ENCODE assay signal across 1 cellular context in genomic region chr19:19320362-19321142, GRCh38.
TF ChIP-seq lines count a peak whose summit lies in the region.

A gene with protein sequence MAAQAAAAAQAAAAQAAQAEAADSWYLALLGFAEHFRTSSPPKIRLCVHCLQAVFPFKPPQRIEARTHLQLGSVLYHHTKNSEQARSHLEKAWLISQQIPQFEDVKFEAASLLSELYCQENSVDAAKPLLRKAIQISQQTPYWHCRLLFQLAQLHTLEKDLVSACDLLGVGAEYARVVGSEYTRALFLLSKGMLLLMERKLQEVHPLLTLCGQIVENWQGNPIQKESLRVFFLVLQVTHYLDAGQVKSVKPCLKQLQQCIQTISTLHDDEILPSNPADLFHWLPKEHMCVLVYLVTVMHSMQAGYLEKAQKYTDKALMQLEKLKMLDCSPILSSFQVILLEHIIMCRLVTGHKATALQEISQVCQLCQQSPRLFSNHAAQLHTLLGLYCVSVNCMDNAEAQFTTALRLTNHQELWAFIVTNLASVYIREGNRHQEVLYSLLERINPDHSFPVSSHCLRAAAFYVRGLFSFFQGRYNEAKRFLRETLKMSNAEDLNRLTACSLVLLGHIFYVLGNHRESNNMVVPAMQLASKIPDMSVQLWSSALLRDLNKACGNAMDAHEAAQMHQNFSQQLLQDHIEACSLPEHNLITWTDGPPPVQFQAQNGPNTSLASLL (plus strand): TSS chr19:19320829. CDS start chr19:19320860, 31 bp downstream.
Gene SUGP1 (minus strand): TSS chr19:19320509. CDS start chr19:19320496, 13 bp downstream.

TF ChIP-seq in HepG2, 621 proteins besides CTCF, POLR2A, EP300 and RAD21 (continued from another document and continues in another):
- TF ChIP-seq AHDC1 (CRISPR knock-in tag; IDR thresholded peaks at IDR 0.05; ENCODE audit: borderline replicate concordance) (no peak), BHLHE40 (IDR thresholded peaks at IDR 0.05; ENCODE audit: low read length) (no peak), HDAC6 (IDR thresholded peaks at IDR 0.05; ENCODE audit: low read depth, low read length) (no peak), MIER3 (CRISPR knock-in tag; IDR thresholded peaks at IDR 0.05; ENCODE audit: borderline replicate concordance) (no peak), SALL1 (CRISPR knock-in tag; IDR thresholded peaks at IDR 0.05) (peak; percentile 49; the same call in 1 of the 2 replicates), ZNF660 (CRISPR knock-in tag; IDR thresholded peaks at IDR 0.05; ENCODE audit: borderline replicate concordance, low read depth) (no peak), BCL6 (CRISPR knock-in tag; IDR thresholded peaks at IDR 0.05) (no peak), SOX13 (IDR thresholded peaks at IDR 0.05) (no peak), SOX13 (CRISPR knock-in tag; conservative IDR thresholded peaks at IDR 0.05 in 1 of 2, IDR thresholded peaks at IDR 0.05 in 1 of 2) (no peak), RARG (CRISPR knock-in tag; IDR thresholded peaks at IDR 0.05; ENCODE audit: low read depth) (no peak), SKI (IDR thresholded peaks at IDR 0.05; ENCODE audit: partially characterized antibody) (no peak), PREB (CRISPR knock-in tag; IDR thresholded peaks at IDR 0.05) (no peak), DZIP1 (CRISPR knock-in tag; IDR thresholded peaks at IDR 0.05) (peak; percentile 69; the same call in 1 of the 2 replicates), MTERF4 (CRISPR knock-in tag; IDR thresholded peaks at IDR 0.05) (no peak), SMYD3 (CRISPR knock-in tag; IDR thresholded peaks at IDR 0.05) (0 out of 2 replicates have a peak, but pooled peaks have one; percentile 25), MEIS2 (CRISPR knock-in tag; IDR thresholded peaks at IDR 0.05) (0 out of 2 replicates have a peak, but pooled peaks have one; percentile 67), ZNF335 (CRISPR knock-in tag; IDR thresholded peaks at IDR 0.05) (0 out of 2 replicates have a peak, but pooled peaks have one; percentile 56), TFDP1 (CRISPR knock-in tag; IDR thresholded peaks at IDR 0.05; ENCODE audit: borderline replicate concordance) (no peak), ZNF670 (CRISPR knock-in tag; IDR thresholded peaks at IDR 0.05; ENCODE audit: borderline replicate concordance) (peak; percentile 56; the same call in 1 of the 2 replicates), SP5 (CRISPR knock-in tag; IDR thresholded peaks at IDR 0.05; ENCODE audit: borderline replicate concordance, low read depth) (0 out of 2 replicates have a peak, but pooled peaks have one; percentile 9), CEBPG (CRISPR knock-in tag; IDR thresholded peaks at IDR 0.05) (no peak; the same call in 1 of the 2 replicates), ZBTB2 (CRISPR knock-in tag; IDR thresholded peaks at IDR 0.05; ENCODE audit: low read depth) (no peak), RBFOX2 (IDR thresholded peaks at IDR 0.05; ENCODE audit: low read depth, low read length) (peak; percentile 96), HNRNPLL (IDR thresholded peaks at IDR 0.05; ENCODE audit: low read depth, low read length, poor library complexity, severe bottlenecking) (peak; percentile 35), ZFP36 (IDR thresholded peaks at IDR 0.05; ENCODE audit: borderline replicate concordance, low read depth, low read length, partially characterized antibody) (no peak), ELF4 (CRISPR knock-in tag; IDR thresholded peaks at IDR 0.05; ENCODE audit: borderline replicate concordance) (no peak), ZNF382 (CRISPR knock-in tag; IDR thresholded peaks at IDR 0.05; ENCODE audit: borderline replicate concordance) (no peak), HMG20B (CRISPR knock-in tag; conservative IDR thresholded peaks at IDR 0.05) (no peak), MXI1 (IDR thresholded peaks at IDR 0.05; ENCODE audit: borderline replicate concordance, low read depth, low read length) (peak; percentile 80; the same call in 1 of the 3 replicates), TAF1 (CRISPR knock-in tag; IDR thresholded peaks at IDR 0.05) (peak; percentile 95), ONECUT2 (CRISPR knock-in tag; IDR thresholded peaks at IDR 0.05) (no peak), NR1H2 (CRISPR knock-in tag; IDR thresholded peaks at IDR 0.05; ENCODE audit: borderline replicate concordance, low read depth) (no peak), ZNF776 (CRISPR knock-in tag; IDR thresholded peaks at IDR 0.05) (no peak; the same call in 1 of the 2 replicates), SP140L (CRISPR knock-in tag; IDR thresholded peaks at IDR 0.05; ENCODE audit: borderline replicate concordance) (no peak), ZFAT (CRISPR knock-in tag; conservative IDR thresholded peaks at IDR 0.05) (no peak), ZNF17 (CRISPR knock-in tag; IDR thresholded peaks at IDR 0.05) (no peak), CHD2 (IDR thresholded peaks at IDR 0.05; ENCODE audit: low read depth, low read length) (peak; percentile 97)
- TF ChIP-seq, protein P1, sequence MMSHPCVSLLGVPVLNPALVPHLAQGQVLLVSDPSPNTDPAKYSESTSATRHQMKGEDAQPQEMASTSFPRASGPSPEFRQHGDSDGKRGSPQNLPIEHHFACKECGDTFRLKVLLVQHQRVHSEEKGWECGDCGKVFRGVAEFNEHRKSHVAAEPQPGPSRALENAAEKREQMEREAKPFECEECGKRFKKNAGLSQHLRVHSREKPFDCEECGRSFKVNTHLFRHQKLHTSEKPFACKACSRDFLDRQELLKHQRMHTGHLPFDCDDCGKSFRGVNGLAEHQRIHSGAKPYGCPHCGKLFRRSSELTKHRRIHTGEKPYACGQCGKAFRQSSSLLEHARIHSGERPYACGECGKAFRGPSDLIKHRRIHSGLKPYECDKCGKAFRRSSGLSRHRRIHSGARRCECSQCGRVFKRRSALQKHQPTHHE (CRISPR knock-in tag; IDR thresholded peaks at IDR 0.05; ENCODE audit: borderline replicate concordance), result 0 out of 2 replicates have a peak, but pooled peaks have one; percentile 47
- TF ChIP-seq, protein P2, sequence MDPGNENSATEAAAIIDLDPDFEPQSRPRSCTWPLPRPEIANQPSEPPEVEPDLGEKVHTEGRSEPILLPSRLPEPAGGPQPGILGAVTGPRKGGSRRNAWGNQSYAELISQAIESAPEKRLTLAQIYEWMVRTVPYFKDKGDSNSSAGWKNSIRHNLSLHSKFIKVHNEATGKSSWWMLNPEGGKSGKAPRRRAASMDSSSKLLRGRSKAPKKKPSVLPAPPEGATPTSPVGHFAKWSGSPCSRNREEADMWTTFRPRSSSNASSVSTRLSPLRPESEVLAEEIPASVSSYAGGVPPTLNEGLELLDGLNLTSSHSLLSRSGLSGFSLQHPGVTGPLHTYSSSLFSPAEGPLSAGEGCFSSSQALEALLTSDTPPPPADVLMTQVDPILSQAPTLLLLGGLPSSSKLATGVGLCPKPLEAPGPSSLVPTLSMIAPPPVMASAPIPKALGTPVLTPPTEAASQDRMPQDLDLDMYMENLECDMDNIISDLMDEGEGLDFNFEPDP (CRISPR knock-in tag; conservative IDR thresholded peaks at IDR 0.05), result no peak
- TF ChIP-seq, protein P3, sequence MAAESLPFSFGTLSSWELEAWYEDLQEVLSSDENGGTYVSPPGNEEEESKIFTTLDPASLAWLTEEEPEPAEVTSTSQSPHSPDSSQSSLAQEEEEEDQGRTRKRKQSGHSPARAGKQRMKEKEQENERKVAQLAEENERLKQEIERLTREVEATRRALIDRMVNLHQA (CRISPR knock-in tag; IDR thresholded peaks at IDR 0.05), result no peak
- TF ChIP-seq, protein P4, sequence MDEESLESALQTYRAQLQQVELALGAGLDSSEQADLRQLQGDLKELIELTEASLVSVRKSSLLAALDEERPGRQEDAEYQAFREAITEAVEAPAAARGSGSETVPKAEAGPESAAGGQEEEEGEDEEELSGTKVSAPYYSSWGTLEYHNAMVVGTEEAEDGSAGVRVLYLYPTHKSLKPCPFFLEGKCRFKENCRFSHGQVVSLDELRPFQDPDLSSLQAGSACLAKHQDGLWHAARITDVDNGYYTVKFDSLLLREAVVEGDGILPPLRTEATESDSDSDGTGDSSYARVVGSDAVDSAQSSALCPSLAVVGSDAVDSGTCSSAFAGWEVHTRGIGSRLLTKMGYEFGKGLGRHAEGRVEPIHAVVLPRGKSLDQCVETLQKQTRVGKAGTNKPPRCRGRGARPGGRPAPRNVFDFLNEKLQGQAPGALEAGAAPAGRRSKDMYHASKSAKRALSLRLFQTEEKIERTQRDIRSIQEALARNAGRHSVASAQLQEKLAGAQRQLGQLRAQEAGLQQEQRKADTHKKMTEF (CRISPR knock-in tag; IDR thresholded peaks at IDR 0.05), result peak; percentile 78
